18 cellular contexts compared by ENCODE assay signal in genomic region chr15:65621638-65622037, GRCh38. TPM values are rescaled to one million over a fixed set of nuclear protein-coding genes. Genes with fewer than 3 reads are reported as not detected.
DNase-seq lines count a peak whose midpoint lies in the region; ATAC-seq and TF ChIP-seq lines count a peak whose summit lies in the region.
"Had no signal": no experiment of that assay in that cellular context is flagged by ENCODE, and none has a peak within 500 bp of the region (broad histone marks: within the 10 kb centered on the region; RNA-seq: fewer than 3 reads in every experiment).

Gene SLC24A1 (plus strand): TSS chr15:65621938. CDS start chr15:65624081, 2,143 bp downstream.

- no peaks in the 10 kb centered on the region for H3K79me2 ChIP-seq in PC-9 (ENCODE audit: low read depth)

- peak within 1 kb of the TSS; percentile 15 for H3K27ac Mint-ChIP-seq in chondrocyte (ENCODE audit: unreplicated experiment)
- no peak within 1 kb of the TSS for H3K27ac Mint-ChIP-seq in mesothelial cell of epicardium
- no peak within 1 kb of the TSS for H3K27ac Mint-ChIP-seq in type B pancreatic cell
- H3K27ac Mint-ChIP-seq in CD8-positive, alpha-beta T cell: no peak within 1 kb of the TSS

- no peak within 1 kb of the TSS for H3K4me3 Mint-ChIP-seq in chondrocyte (ENCODE audit: unreplicated experiment)
- H3K4me3 Mint-ChIP-seq in mesothelial cell of epicardium: no peak within 1 kb of the TSS
- no peak within 1 kb of the TSS for H3K4me3 Mint-ChIP-seq in type B pancreatic cell
- H3K4me3 Mint-ChIP-seq in CD8-positive, alpha-beta T cell: no peak within 1 kb of the TSS

- H3F3A ChIP-seq in PC-9 (ENCODE audit: insufficient read depth, low read depth): no peaks in the 10 kb centered on the region

- H3K36me3 Mint-ChIP-seq in chondrocyte (ENCODE audit: low read depth): peaks cover 17% of the 10 kb centered on the region
- peaks cover 15% of the 10 kb centered on the region for H3K36me3 Mint-ChIP-seq in mesothelial cell of epicardium
- H3K36me3 Mint-ChIP-seq in type B pancreatic cell: peaks cover 12% of the 10 kb centered on the region
- H3K36me3 Mint-ChIP-seq in CD8-positive, alpha-beta T cell: peaks cover 18% of the 10 kb centered on the region

- no peak for DNase-seq in PC-9
- no peak for DNase-seq in chondrocyte (ENCODE audit: low spot score)
- no peak for DNase-seq in mesothelial cell of epicardium (ENCODE audit: low spot score in 2 of 2, unreplicated experiment in 2 of 2)
- DNase-seq in type B pancreatic cell (ENCODE audit: extremely low spot score, unreplicated experiment): no peak
- DNase-seq in CD8-positive, alpha-beta T cell: no peak
- no peak for DNase-seq in retina
- DNase-seq in heart left ventricle: no peak
- no peak for DNase-seq in NOMO-1 treated with DMSO at 0.1 percent for 48 hours (lab: John Stamatoyannopoulos, UW; ENCODE audit: unreplicated experiment)
- DNase-seq: DMS 273 treated with DMSO at 0.1 percent for 48 hours; IMR-90; NCI-H146; NCI-H2081 treated with DMSO at 0.1 percent for 48 hours; NCI-H2227 treated with DMSO at 0.1 percent for 48 hours; NCI-H526; NK-92 treated with Interleukin-12 subunit alpha and Interleukin-12 subunit beta, amount 100 ng/mL, for 24 hours; SK-N-SH had no signal

- H3K4me2 ChIP-seq in PC-9: no peak within 1 kb of the TSS
- H3K4me2 ChIP-seq: BLaER1, SK-N-SH had no signal

- no peaks in the 10 kb centered on the region for H3K27me3 Mint-ChIP-seq in chondrocyte (ENCODE audit: low read depth)
- no peaks in the 10 kb centered on the region for H3K27me3 Mint-ChIP-seq in mesothelial cell of epicardium (ENCODE audit: low read depth)
- H3K27me3 Mint-ChIP-seq in type B pancreatic cell: no peaks in the 10 kb centered on the region
- H3K27me3 Mint-ChIP-seq in CD8-positive, alpha-beta T cell (ENCODE audit: low read depth): no peaks in the 10 kb centered on the region

- H3K36me3 ChIP-seq in PC-9 (ENCODE audit: low read depth): no peaks in the 10 kb centered on the region
- H3K36me3 ChIP-seq in CD8-positive, alpha-beta T cell (ENCODE audit: insufficient read depth, low read length): no peaks in the 10 kb centered on the region
- H3K36me3 ChIP-seq in heart left ventricle: peaks cover 0 to 28% (median 8%) of the 10 kb centered on the region in 9 donors

- H3K4me1 ChIP-seq in PC-9 (replicated peaks; ENCODE audit: insufficient read depth) (no peaks in the 10 kb centered on the region), heart left ventricle (no peaks in the 10 kb centered on the region)
- H3K4me1 ChIP-seq in CD8-positive, alpha-beta T cell (ENCODE audit: insufficient read depth, low read length): no peaks in the 10 kb centered on the region

- POLR2A ChIA-PET in PC-9 (lab: Charles Lee; ENCODE audit: unreplicated experiment): no interaction called here
- POLR2A ChIA-PET in CD8-positive, alpha-beta T cell (lab: Charles Lee): no interaction called here

- H3K27ac ChIP-seq in PC-9 (no peak within 1 kb of the TSS), heart left ventricle (no peak within 1 kb of the TSS)
- no peak within 1 kb of the TSS for H3K27ac ChIP-seq in CD8-positive, alpha-beta T cell (ENCODE audit: low read depth, low read length)
- H3K27ac ChIP-seq: BLaER1 had no signal

- H3K9me2 ChIP-seq in PC-9 (ENCODE audit: insufficient read depth): no peaks in the 10 kb centered on the region
- H3K9me2 ChIP-seq: SK-N-SH had no signal

- H3K4me3 ChIP-seq in PC-9 (no peak within 1 kb of the TSS), heart left ventricle (no peak within 1 kb of the TSS)
- H3K4me3 ChIP-seq in CD8-positive, alpha-beta T cell (ENCODE audit: low read depth, low read length): no peak within 1 kb of the TSS
- H3K4me3 ChIP-seq: BLaER1 had no signal

- WGBS in heart left ventricle, 4 donors: 89 to 96% (median 93%) methylated on average over 6 of the region's 6 CpGs

- BruUV-seq in PC-9 (replicated peaks; lab: Mats Ljungman, UMichigan): no TSS peak

- CTCF ChIA-PET in PC-9 (lab: Charles Lee): no interaction called here
- CTCF ChIA-PET in CD8-positive, alpha-beta T cell (lab: Charles Lee): interaction anchor here (2.0 kb wide), 1 partner anchor 16 kb away, joined by 9 read pairs; no protein-coding TSS in a partner anchor

- H4K20me1 ChIP-seq in PC-9 (ENCODE audit: insufficient read depth): no peaks in the 10 kb centered on the region
- H4K20me1 ChIP-seq: BLaER1 had no signal

- TF ChIP-seq POLR2A in heart left ventricle (IDR thresholded peaks at IDR 0.05): no peak

- H2AFZ ChIP-seq in PC-9: no peak within 1 kb of the TSS

- intact Hi-C loops in PC-9 (cut with micrococcal nuclease; ENCODE audit: unreplicated experiment) (no loop called here), heart left ventricle (cut with DNase I) (no loop called here)
- intact Hi-C loops in CD8-positive, alpha-beta T cell (cut with DNase I, micrococcal nuclease): no loop called here

- H3K9me3 ChIP-seq in PC-9 (ENCODE audit: insufficient read depth, low read depth): no peaks in the 10 kb centered on the region
- no peaks in the 10 kb centered on the region for H3K9me3 ChIP-seq in CD8-positive, alpha-beta T cell (ENCODE audit: low read length)
- no peaks in the 10 kb centered on the region for H3K9me3 ChIP-seq in heart left ventricle
- H3K9me3 ChIP-seq: BLaER1, SK-N-SH had no signal

- H3K4me1 Mint-ChIP-seq in chondrocyte (ENCODE audit: low read depth) (no peaks in the 10 kb centered on the region), mesothelial cell of epicardium (no peaks in the 10 kb centered on the region), type B pancreatic cell (ENCODE audit: unreplicated experiment) (no peaks in the 10 kb centered on the region)
- no peaks in the 10 kb centered on the region for H3K4me1 Mint-ChIP-seq in CD8-positive, alpha-beta T cell (ENCODE audit: low read depth)

- peaks cover 6% of the 10 kb centered on the region for H3K9me3 Mint-ChIP-seq in chondrocyte (ENCODE audit: low read depth)
- peaks cover 5% of the 10 kb centered on the region for H3K9me3 Mint-ChIP-seq in mesothelial cell of epicardium
- no peaks in the 10 kb centered on the region for H3K9me3 Mint-ChIP-seq in type B pancreatic cell
- no peaks in the 10 kb centered on the region for H3K9me3 Mint-ChIP-seq in CD8-positive, alpha-beta T cell

- TF ChIP-seq CTCF in PC-9 (conservative IDR thresholded peaks at IDR 0.05): no peak
- no peak for TF ChIP-seq CTCF in chondrocyte (IDR thresholded peaks at IDR 0.05)
- TF ChIP-seq CTCF in mesothelial cell of epicardium (IDR thresholded peaks at IDR 0.05; ENCODE audit: unreplicated experiment): no peak
- TF ChIP-seq CTCF in type B pancreatic cell (conservative IDR thresholded peaks at IDR 0.05): no peak
- no peak for TF ChIP-seq CTCF in CD8-positive, alpha-beta T cell (IDR thresholded peaks at IDR 0.05)
- no peak for TF ChIP-seq CTCF in heart left ventricle (IDR thresholded peaks at IDR 0.05)

- H3K27me3 ChIP-seq in PC-9 (ENCODE audit: insufficient read depth, low read depth) (no peaks in the 10 kb centered on the region), heart left ventricle (no peaks in the 10 kb centered on the region)
- H3K27me3 ChIP-seq in CD8-positive, alpha-beta T cell (ENCODE audit: insufficient read depth, low read length): no peaks in the 10 kb centered on the region
- H3K27me3 ChIP-seq: BLaER1 had no signal

- ATAC-seq in CD8-positive, alpha-beta T cell: no peak
- ATAC-seq in heart left ventricle: no peak
- ATAC-seq: Right ventricle myocardium inferior had no signal

RNA-seq across cellular contexts. Expression of gene SLC24A1, which starts in this region (rescaled TPM):
- 22.5 and 32.4 TPM in 2 replicates for total RNA-seq in PC-9 (2021)
- total RNA-seq in chondrocyte: 8.7 to 11.1 TPM (median 10.7 TPM) in 3 replicates
- total RNA-seq in mesothelial cell of epicardium: 21.9 to 24.6 TPM (median 22.8 TPM) in 3 replicates
- total RNA-seq in type B pancreatic cell (ENCODE audit: low replicate concordance): 9.8 and 15.8 TPM in 2 replicates
- total RNA-seq in CD8-positive, alpha-beta T cell: 1 to 10 TPM; 1.3 to 1.5 TPM
- total RNA-seq in heart left ventricle: 1 to 10 TPM in 8 of 9 donors, under 1 TPM in 1; 0.74 to 6.3 (median 2.2) TPM
- 1 to 10 TPM; 1.0 to 1.4 TPM for polyA plus RNA-seq in heart left ventricle
